Comparison of ENCODE assay signal across 1 cellular context in genomic region chr5:86571109-86571508, GRCh38.
TF ChIP-seq lines count a peak whose summit lies in the region.

No MANE protein-coding gene starts in this region.

TF ChIP-seq in K562, 482 proteins besides CTCF, POLR2A, EP300 and RAD21:
- 0 out of 2 replicates have a peak, but pooled peaks have one; percentile 20 for TF ChIP-seq MGA (IDR thresholded peaks at IDR 0.05)
- 0 out of 2 replicates have a peak, but pooled peaks have one; percentile 8 for TF ChIP-seq DIDO1 (tag; IDR thresholded peaks at IDR 0.05; ENCODE audit: low read depth)
- peak in 1 of 2 experiments; percentile 24; a peak in 1 of 4 replicates for TF ChIP-seq MLLT1 (IDR thresholded peaks at IDR 0.05)
- TF ChIP-seq SUPT5H (IDR thresholded peaks at IDR 0.05): peak; percentile 26; the same call in 1 of the 2 replicates
- peak; percentile 49 for TF ChIP-seq POLR2H (tag; IDR thresholded peaks at IDR 0.05; ENCODE audit: low read depth)
- TF ChIP-seq C11orf30 (IDR thresholded peaks at IDR 0.05; ENCODE audit: low read depth): peak; percentile 51
- TF ChIP-seq POLR2B (IDR thresholded peaks at IDR 0.05; ENCODE audit: low read depth, partially characterized antibody): peak; percentile 21
- peak; percentile 54 for TF ChIP-seq ZNF316 (IDR thresholded peaks at IDR 0.05)
- TF ChIP-seq MAFG (tag; conservative IDR thresholded peaks at IDR 0.05): peak; percentile 67
- 0 out of 2 replicates have a peak, but pooled peaks have one; percentile 45 for TF ChIP-seq PTRF (tag; IDR thresholded peaks at IDR 0.05)
TF ChIP-seq in K562: peak in this region for 10; not testable (repeated sequence) for 472.
